7 cellular contexts compared by ENCODE assay signal in the genomic region with DNA sequence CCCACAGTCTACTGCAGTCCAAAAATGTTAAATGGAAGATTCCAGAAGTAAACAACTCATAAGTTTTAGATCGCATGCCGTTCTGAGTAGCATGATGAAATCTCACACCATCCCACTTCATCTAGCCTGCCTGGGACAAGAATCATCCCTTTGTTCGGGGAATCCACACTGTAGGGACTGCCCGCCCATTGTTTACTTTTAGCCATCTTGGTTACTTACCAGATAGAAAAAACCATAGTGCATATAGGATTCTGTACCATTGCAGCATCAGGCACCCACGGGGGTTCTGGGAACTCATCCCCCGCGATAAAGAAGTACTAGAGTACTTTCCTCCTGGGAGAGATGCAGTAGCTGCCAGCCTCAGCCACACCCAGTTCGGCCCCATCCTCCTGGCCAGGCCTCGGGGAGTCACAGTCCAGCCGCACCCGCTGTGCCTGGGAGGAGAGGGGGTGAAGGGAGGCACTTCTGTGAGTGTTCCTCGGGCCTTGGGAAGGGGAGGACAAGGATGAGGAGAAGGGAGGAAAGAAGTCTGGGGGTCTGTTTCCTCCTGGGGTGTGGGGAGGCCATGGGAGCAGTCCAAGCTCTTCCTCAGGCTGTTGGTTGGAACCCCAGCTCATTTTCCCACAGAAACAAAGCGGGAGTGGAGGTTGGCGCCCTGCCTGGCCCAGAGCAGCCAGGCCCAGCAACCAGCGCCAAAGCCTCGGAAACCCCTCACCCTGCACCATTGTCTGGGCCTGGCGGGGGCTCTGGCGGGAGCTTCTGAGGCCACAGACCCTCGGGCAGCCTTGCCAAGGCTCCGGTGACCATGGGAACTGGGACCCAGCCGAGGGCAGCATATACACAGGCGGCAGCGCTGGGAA. TPM values are rescaled to one million over a fixed set of nuclear protein-coding genes. Genes with fewer than 3 reads are reported as not detected.
A peak's percentile ranks its signal among the peaks of the same experiment; 100 is the strongest.
DNase-seq lines count a peak whose midpoint lies in the region; ATAC-seq and TF ChIP-seq lines count a peak whose summit lies in the region.
"Had no signal": no experiment of that assay in that cellular context is flagged by ENCODE, and none has a peak within 500 bp of the region (broad histone marks: within the 10 kb centered on the region; RNA-seq: fewer than 3 reads in every experiment).

No MANE protein-coding gene starts in this region.

- no peak for TF ChIP-seq CTCF in hepatocyte (IDR thresholded peaks at IDR 0.05; ENCODE audit: poor library complexity)
- no peak for TF ChIP-seq CTCF in upper lobe of right lung (IDR thresholded peaks at IDR 0.05)

- peak; percentile 2 for ATAC-seq in upper lobe of right lung

- H3K36me3 ChIP-seq in hepatocyte (replicated peaks; ENCODE audit: insufficient read depth, low read depth) (no peaks in the 10 kb centered on the region), upper lobe of right lung (peaks cover 8% of the 10 kb centered on the region)

- H3K27me3 ChIP-seq in hepatocyte, result no peaks in the 10 kb centered on the region
- no peaks in the 10 kb centered on the region for H3K27me3 ChIP-seq in upper lobe of right lung

- no peaks in the 10 kb centered on the region for H3K9me2 ChIP-seq in hepatocyte (replicated peaks; ENCODE audit: insufficient read depth)

- H3K27ac ChIP-seq in hepatocyte (peak overlapping the region; percentile 87), upper lobe of right lung (peak overlapping the region; percentile 87)

- H3K9me3 ChIP-seq in hepatocyte (ENCODE audit: low read depth) (no peaks in the 10 kb centered on the region), upper lobe of right lung (no peaks in the 10 kb centered on the region)

- peak overlapping the region; percentile 22 for H3K4me2 ChIP-seq in hepatocyte

- DNase-seq in NCI-H748 (lab: John Stamatoyannopoulos, UW; ENCODE audit: unreplicated experiment) (peak; percentile 13), NCI-H748 treated with DMSO at 0.1 percent for 48 hours (lab: John Stamatoyannopoulos, UW) (no peak), hepatocyte (ENCODE audit: low spot score) (no peak), upper lobe of right lung (no peak)
- no peak for DNase-seq in stimulated activated CD4-positive, alpha-beta T cell treated with anti-CD3 and anti-CD28 coated beads, Interleukin-1b, Interleukin-23, amount 100 ng/mL, for 48 hours
- DNase-seq in NK-92 treated with Interleukin-12 subunit alpha and Interleukin-12 subunit beta, amount 100 ng/mL, for 24 hours (lab: John Stamatoyannopoulos, UW), result no peak
- DNase-seq: NCI-H82 had no signal

- intact Hi-C loops in upper lobe of right lung (cut with DNase I), result no loop called here

- H4K20me1 ChIP-seq in hepatocyte (ENCODE audit: insufficient read depth, poor library complexity, severe bottlenecking), result no peaks in the 10 kb centered on the region

- H3K4me1 ChIP-seq in hepatocyte (ENCODE audit: insufficient read depth) (peaks cover 13% of the 10 kb centered on the region), upper lobe of right lung (peaks cover 43% of the 10 kb centered on the region)

- no peaks in the 10 kb centered on the region for H3K79me2 ChIP-seq in hepatocyte

- H3K4me3 ChIP-seq in hepatocyte (no peak overlapping the region), upper lobe of right lung (peak overlapping the region; percentile 19)

- no peak overlapping the region for H2AFZ ChIP-seq in hepatocyte

- WGBS in hepatocyte (ENCODE audit: low lambda C conversion rate, missing lambda C conversion rate), result 71% methylated on average over 23 of the region's 23 CpGs

RNA-seq across cellular contexts. Expression of gene TRIM47, which starts 8.9 kb away (rescaled TPM):
- 13.0 and 15.5 TPM in 2 replicates for total RNA-seq in hepatocyte
- polyA plus RNA-seq in hepatocyte, result 36.9 and 42.9 TPM in 2 replicates
- total RNA-seq in upper lobe of right lung, result 31.0 TPM

RNA-seq across cellular contexts. Expression of gene WBP2, which starts 14.4 kb away (rescaled TPM):
- total RNA-seq in hepatocyte (22.8 and 29.0 TPM in 2 replicates), upper lobe of right lung (156 TPM)
- polyA plus RNA-seq in hepatocyte, result 129 and 143 TPM in 2 replicates

RNA-seq across cellular contexts. Expression of gene UNC13D, which starts 25.3 kb away (rescaled TPM):
- total RNA-seq in hepatocyte (2.2 and 4.3 TPM in 2 replicates), upper lobe of right lung (145 TPM)
- 8.8 and 10.1 TPM in 2 replicates for polyA plus RNA-seq in hepatocyte

RNA-seq across cellular contexts. Expression of gene TRIM65, which starts 27.2 kb away (rescaled TPM):
- total RNA-seq in hepatocyte, result 10.9 and 12.5 TPM in 2 replicates
- polyA plus RNA-seq in hepatocyte, result 10.7 and 16.8 TPM in 2 replicates
- 28.7 TPM for total RNA-seq in upper lobe of right lung

RNA-seq across cellular contexts. Expression of gene MRPL38, which starts 35.2 kb away (rescaled TPM):
- total RNA-seq in hepatocyte (40.4 and 50.2 TPM in 2 replicates), upper lobe of right lung (85.5 TPM)
- polyA plus RNA-seq in hepatocyte, result 124 and 134 TPM in 2 replicates

Comparison
In these comparisons a context has a peak if more than half of its experiments do, and no peak if none do; other contexts are left out.
1. RNA of gene UNC13D, which starts 25.3 kb away (total RNA-seq): 145 TPM in upper lobe of right lung (single experiment); 2.2 to 4.3 TPM in hepatocyte; every median in the first group is over 10 times any median in the second.